In genomic region chr11:117097567-117098268, GRCh38 we compare ENCODE assay signal across 2 cellular contexts.
TF ChIP-seq lines count a peak whose summit lies in the region.

No MANE protein-coding gene starts in this region.

TF ChIP-seq in IMR-90, 13 proteins besides CTCF, POLR2A, EP300 and RAD21:
- TF ChIP-seq FOS (IDR thresholded peaks at IDR 0.05; ENCODE audit: low read depth, low read length) (no peak), MXI1 (IDR thresholded peaks at IDR 0.05; ENCODE audit: borderline replicate concordance, low read depth, low read length) (peak; percentile 50; the same call in 1 of the 2 replicates)
TF ChIP-seq in IMR-90: peak in this region for 1.

TF ChIP-seq in H1, 55 proteins besides CTCF, POLR2A, EP300 and RAD21:
- peak; percentile 76; the same call in 1 of the 2 replicates for TF ChIP-seq RBBP5 (IDR thresholded peaks at IDR 0.05; ENCODE audit: borderline replicate concordance, low read depth, low read length)
- TF ChIP-seq SAP30 (IDR thresholded peaks at IDR 0.05; ENCODE audit: insufficient read depth, insufficient replicate concordance, low read length): peak; percentile 65
- peak; percentile 13; the same call in 1 of the 2 replicates for TF ChIP-seq MAX (IDR thresholded peaks at IDR 0.05)
- no peak for TF ChIP-seq HDAC6 (IDR thresholded peaks at IDR 0.05; ENCODE audit: low read depth, low read length)
- TF ChIP-seq BACH1 (IDR thresholded peaks at IDR 0.05; ENCODE audit: low read length): no peak
- TF ChIP-seq KDM5A (IDR thresholded peaks at IDR 0.05; ENCODE audit: low read length): no peak
- peak; percentile 2; the same call in 1 of the 2 replicates for TF ChIP-seq TAF1 (IDR thresholded peaks at IDR 0.05; ENCODE audit: low read depth, low read length)
- TF ChIP-seq SIN3A (conservative IDR thresholded peaks at IDR 0.05 in 1 of 2, IDR thresholded peaks at IDR 0.05 in 1 of 2; ENCODE audit: low read depth in 1 of 2, low read length in 2 of 2): peak in 1 of 2 experiments; percentile 69; a peak in 1 of 4 replicates
- no peak for TF ChIP-seq CEBPB (IDR thresholded peaks at IDR 0.05; ENCODE audit: low read depth, low read length)
- 0 out of 4 replicates have a peak, but pooled peaks of 1 of the 2 experiments have one; percentile 30 for TF ChIP-seq HDAC2 (IDR thresholded peaks at IDR 0.05; ENCODE audit: borderline replicate concordance in 1 of 2, low read depth in 2 of 2, low read length in 2 of 2)
- peak; percentile 63 for TF ChIP-seq PHF8 (conservative IDR thresholded peaks at IDR 0.05; ENCODE audit: low read depth, low read length)
- TF ChIP-seq ASH2L (IDR thresholded peaks at IDR 0.05; ENCODE audit: low read length): peak; percentile 74
- TF ChIP-seq TCF12 (IDR thresholded peaks at IDR 0.05; ENCODE audit: low read depth, low read length): no peak
- no peak for TF ChIP-seq RFX5 (IDR thresholded peaks at IDR 0.05; ENCODE audit: borderline replicate concordance, low read depth, low read length)
- no peak for TF ChIP-seq ZNF274 (IDR thresholded peaks at IDR 0.05; ENCODE audit: borderline replicate concordance, extremely low read depth, low read length)
- TF ChIP-seq KDM4A (IDR thresholded peaks at IDR 0.05; ENCODE audit: low read depth, low read length, severe bottlenecking): peak; percentile 74
TF ChIP-seq in H1: peak in this region for 9.
